Comparison of ENCODE assay signal across 8 cellular contexts in the genomic region with DNA sequence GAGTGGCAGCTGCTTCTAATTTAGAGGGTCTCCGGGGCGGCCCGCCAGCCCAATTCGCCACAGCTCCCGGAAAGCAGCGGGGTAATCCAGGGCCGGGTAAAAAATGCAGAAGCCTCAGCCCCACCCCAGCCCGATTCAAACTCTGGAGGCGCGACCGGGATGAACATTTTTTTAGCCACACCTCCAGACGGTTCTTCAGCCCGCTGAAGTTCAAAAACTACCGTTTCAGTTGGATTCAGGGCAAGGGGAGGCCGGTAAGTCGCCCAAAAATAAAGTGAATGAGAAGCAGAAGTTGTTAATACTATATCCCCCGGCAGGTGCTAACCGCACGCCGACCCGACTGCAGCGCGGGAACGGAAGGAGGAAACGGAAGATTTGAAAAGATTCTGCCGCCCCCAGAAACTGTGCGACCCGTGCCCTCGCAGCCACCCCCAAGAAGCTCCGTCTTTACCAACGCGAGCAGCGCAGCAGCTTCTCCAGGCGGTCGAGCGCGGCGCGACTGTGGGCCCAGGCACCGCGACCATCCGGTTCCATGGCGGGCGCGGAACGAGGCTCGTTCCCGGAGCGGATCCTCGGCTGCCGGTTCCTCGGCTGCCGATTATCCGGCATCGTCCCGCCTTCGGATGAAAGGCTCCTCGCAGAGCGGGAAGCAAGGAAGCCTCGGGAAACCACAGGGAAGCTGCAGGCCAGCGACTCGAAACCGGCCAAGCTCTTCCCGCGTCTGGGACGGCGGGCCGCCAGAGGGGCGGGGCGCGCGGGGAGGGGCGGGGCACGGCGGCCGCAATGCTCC. TPM values are rescaled to one million over a fixed set of nuclear protein-coding genes. Genes with fewer than 3 reads are reported as not detected.
DNase-seq lines count a peak whose midpoint lies in the region; ATAC-seq and TF ChIP-seq lines count a peak whose summit lies in the region.

BARD1 (minus strand) TSS at position 723 of the 790 bp plus-strand sequence; CDS start at position 609, 114 bp downstream.

- intact Hi-C loops in colonic mucosa (cut with DNase I), result no loop called here

- no peaks in the 10 kb centered on the region for H3K9me3 ChIP-seq in colonic mucosa

- H3K4me3 ChIP-seq in WI38 (ENCODE audit: low read depth, low read length) (peak within 1 kb of the TSS; percentile 90), colonic mucosa (peak within 1 kb of the TSS; percentile 88)

- H3K4me1 ChIP-seq in colonic mucosa, result no peaks in the 10 kb centered on the region

- DNase-seq in NCI-H1417 (lab: John Stamatoyannopoulos, UW), result peak; percentile 15 to 92 (median 90)
- no peak for DNase-seq in NCI-H1417 treated with DMSO at 0.1 percent for 48 hours (lab: John Stamatoyannopoulos, UW)
- DNase-seq in NCI-H146 (lab: John Stamatoyannopoulos, UW), result peak; percentile 36
- peak; percentile 81 for DNase-seq in colonic mucosa
- peak; percentile 64 for DNase-seq in left lobe of liver (ENCODE audit: low spot score)
- peak; percentile 29 to 51 for DNase-seq in stimulated activated CD4-positive, alpha-beta T cell treated with anti-CD3 and anti-CD28 coated beads, Interleukin-4, amount 100 ng/mL, for 48 hours (ENCODE audit: low read depth in 2 of 2)

- TF ChIP-seq CTCF in WI38 (IDR thresholded peaks at IDR 0.05; ENCODE audit: low read depth, low read length) (no peak), colonic mucosa (IDR thresholded peaks at IDR 0.05) (no peak)

- peak within 1 kb of the TSS; percentile 95 for H3K27ac ChIP-seq in colonic mucosa

- no peaks in the 10 kb centered on the region for H3K27me3 ChIP-seq in colonic mucosa

- ATAC-seq in HG02759 (IDR thresholded peaks at IDR 0.05; ENCODE audit: unreplicated experiment), result peak; percentile 30
- peak; percentile 38 for ATAC-seq in left lobe of liver

- no peaks in the 10 kb centered on the region for H3K36me3 ChIP-seq in colonic mucosa

- peak within 1 kb of the TSS; percentile 73 to 81 for H3K9ac ChIP-seq in colonic mucosa (ENCODE audit: low read depth in 2 of 2, low read length in 2 of 2)

RNA-seq across cellular contexts. Expression of gene BARD1, which starts in this region (rescaled TPM):
- total RNA-seq in colonic mucosa (10 to 100 TPM; 19.7 to 26.9 TPM), left lobe of liver (0.83 TPM)

Comparison
In these comparisons a context has a peak if more than half of its experiments do, and no peak if none do; other contexts are left out.
1. RNA of gene BARD1 (total RNA-seq): 19.7 to 26.9 TPM in colonic mucosa; 0.83 TPM in left lobe of liver (single experiment); every median in the first group is over 10 times any median in the second.
2. Peak in DNase-seq and ATAC-seq in left lobe of liver; RNA of the gene not detected or under 1 TPM.